Comparison of ENCODE assay signal across 8 cellular contexts in the genomic region with DNA sequence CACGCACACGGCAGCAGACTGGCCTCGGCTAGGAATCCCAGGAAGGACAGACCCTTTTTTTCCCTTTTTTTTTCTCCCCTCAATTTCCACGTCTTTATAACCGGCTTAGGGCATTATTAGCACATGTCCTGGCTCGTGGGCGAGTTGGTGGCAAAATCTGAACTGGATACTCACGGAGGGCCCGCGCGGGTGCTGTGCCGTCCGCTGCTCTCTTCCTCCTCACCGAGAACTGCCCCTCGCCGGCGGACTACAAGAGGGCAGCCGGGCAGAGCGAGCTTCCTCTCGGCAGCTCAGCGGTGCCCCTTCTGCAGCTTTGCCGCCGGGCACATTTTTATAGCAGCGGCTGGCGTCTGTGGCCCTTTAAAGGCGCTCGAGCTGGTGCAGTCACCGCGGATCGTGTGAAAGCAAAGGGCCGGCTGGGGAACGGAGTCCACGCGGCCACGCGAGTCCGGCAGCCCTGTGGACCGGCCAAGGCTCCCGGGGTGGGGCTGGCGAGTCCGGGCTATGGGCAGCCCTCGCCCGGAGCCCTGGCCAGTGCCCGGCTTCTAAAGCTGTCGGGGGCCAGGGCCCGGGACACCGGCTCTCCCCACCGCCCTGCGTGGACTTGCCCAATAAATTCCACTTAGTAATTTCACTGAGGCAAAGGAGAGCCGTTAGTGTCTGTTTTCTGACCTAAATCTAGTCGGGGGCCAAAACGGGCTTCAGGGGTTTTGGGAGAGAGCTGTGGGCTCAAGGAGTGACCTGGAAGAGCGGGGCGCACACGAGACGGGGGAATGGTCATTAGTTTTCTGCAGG. TPM values are rescaled to one million over a fixed set of nuclear protein-coding genes. Genes with fewer than 3 reads are reported as not detected.
A peak's percentile ranks its signal among the peaks of the same experiment; 100 is the strongest.
DNase-seq lines count a peak whose midpoint lies in the region; ATAC-seq and TF ChIP-seq lines count a peak whose summit lies in the region.

No MANE protein-coding gene starts in this region.

- no peak overlapping the region for H3K27ac ChIP-seq in BLaER1

- peak overlapping the region; percentile 78 for H3K4me3 Mint-ChIP-seq in activated T-helper 2 cell treated with anti-CD3 and anti-CD28 coated beads, Interferon-gamma antibody, Interleukin-2, Interleukin-4, amounts not matched to agents 10 μg/mL and 5 μg/mL and 100 μg/mL, durations not matched to agents 14 hours and 24 hours and 36 hours (ENCODE audit: low read depth)
- H3K4me3 Mint-ChIP-seq in naive thymus-derived CD8-positive, alpha-beta T cell, result peak overlapping the region; percentile 80 to 95 (median 88)

- peak overlapping the region; percentile 80 for H3K4me2 ChIP-seq in BLaER1

- peaks cover 18% of the 10 kb centered on the region; the same call in 1 of the 2 replicates for H3K9me3 ChIP-seq in BLaER1

- DNase-seq in NCI-H774 (lab: John Stamatoyannopoulos, UW) (peak; percentile 8), foreskin fibroblast (peak; percentile 63 to 81), ureter (ENCODE audit: low spot score) (peak; percentile 65)
- DNase-seq in activated T-helper 2 cell treated with anti-CD3 and anti-CD28 coated beads, Interferon-gamma antibody, Interleukin-2, Interleukin-4, amounts not matched to agents 10 μg/mL and 5 μg/mL and 100 μg/mL, durations not matched to agents 14 hours and 24 hours and 36 hours (ENCODE audit: low spot score), result no peak
- DNase-seq in naive thymus-derived CD8-positive, alpha-beta T cell, result peak in 5 of 10 donors; percentile 9 to 34 (median 25)

- peaks cover 59% of the 10 kb centered on the region for H3K27me3 Mint-ChIP-seq in activated T-helper 2 cell treated with anti-CD3 and anti-CD28 coated beads, Interferon-gamma antibody, Interleukin-2, Interleukin-4, amounts not matched to agents 10 μg/mL and 5 μg/mL and 100 μg/mL, durations not matched to agents 14 hours and 24 hours and 36 hours (ENCODE audit: low read depth)
- H3K27me3 Mint-ChIP-seq in naive thymus-derived CD8-positive, alpha-beta T cell, result peaks cover 15 to 62% (median 38%) of the 10 kb centered on the region in 5 donors

- H3K4me3 ChIP-seq in BLaER1, result peak overlapping the region; percentile 64
- peak overlapping the region; percentile 40 to 56 for H3K4me3 ChIP-seq in foreskin fibroblast (ENCODE audit: low read depth in 1 of 2, low read length in 2 of 2)

- H3K4me1 Mint-ChIP-seq in activated T-helper 2 cell treated with anti-CD3 and anti-CD28 coated beads, Interferon-gamma antibody, Interleukin-2, Interleukin-4, amounts not matched to agents 10 μg/mL and 5 μg/mL and 100 μg/mL, durations not matched to agents 14 hours and 24 hours and 36 hours (ENCODE audit: low read depth), result peaks cover 14% of the 10 kb centered on the region
- peaks cover 11 to 36% (median 30%) of the 10 kb centered on the region in 4 donors for H3K4me1 Mint-ChIP-seq in naive thymus-derived CD8-positive, alpha-beta T cell

- TF ChIP-seq CTCF in foreskin fibroblast (IDR thresholded peaks at IDR 0.05; ENCODE audit: low read depth, low read length), result no peak

- H3K4me1 ChIP-seq in BLaER1, result peaks cover 7% of the 10 kb centered on the region

- peaks cover 85% of the 10 kb centered on the region for H3K27me3 ChIP-seq in BLaER1

- no peak overlapping the region for H3K27ac Mint-ChIP-seq in activated T-helper 2 cell treated with anti-CD3 and anti-CD28 coated beads, Interferon-gamma antibody, Interleukin-2, Interleukin-4, amounts not matched to agents 10 μg/mL and 5 μg/mL and 100 μg/mL, durations not matched to agents 14 hours and 24 hours and 36 hours
- no peak overlapping the region for H3K27ac Mint-ChIP-seq in naive thymus-derived CD8-positive, alpha-beta T cell

- POLR2A ChIA-PET in naive thymus-derived CD8-positive, alpha-beta T cell (lab: Charles Lee), result interaction anchor here (1.5 kb wide), 1 partner anchor 30 kb away, joined by 7 read pairs; a partner anchor contains a TSS

- peaks cover 53% of the 10 kb centered on the region for H4K20me1 ChIP-seq in BLaER1

- H3K9ac ChIP-seq in BLaER1, result 0 out of 2 replicates have a peak overlapping the region, but pooled peaks have one; percentile 24

- intact Hi-C loops in activated T-helper 2 cell treated with anti-CD3 and anti-CD28 coated beads, Interferon-gamma antibody, Interleukin-2, Interleukin-4, amounts not matched to agents 10 μg/mL and 5 μg/mL and 100 μg/mL, durations not matched to agents 14 hours and 24 hours and 36 hours (cut with micrococcal nuclease), result loop anchor here (5.0 kb wide), 1 partner anchor 35 kb away; no protein-coding TSS in a partner anchor

- ATAC-seq in GM18907 (IDR thresholded peaks at IDR 0.05; ENCODE audit: unreplicated experiment) (peak; percentile 69), HG03439 (IDR thresholded peaks at IDR 0.05; ENCODE audit: unreplicated experiment) (peak; percentile 80)
- ATAC-seq in naive thymus-derived CD8-positive, alpha-beta T cell, result peak; percentile 29 to 46

- no peaks in the 10 kb centered on the region for H3K36me3 ChIP-seq in BLaER1

- H3K36me3 Mint-ChIP-seq in activated T-helper 2 cell treated with anti-CD3 and anti-CD28 coated beads, Interferon-gamma antibody, Interleukin-2, Interleukin-4, amounts not matched to agents 10 μg/mL and 5 μg/mL and 100 μg/mL, durations not matched to agents 14 hours and 24 hours and 36 hours (ENCODE audit: low read depth), result no peaks in the 10 kb centered on the region
- H3K36me3 Mint-ChIP-seq in naive thymus-derived CD8-positive, alpha-beta T cell, result peaks cover 0 to 3% (median 0%) of the 10 kb centered on the region in 3 donors

- H3K9me3 Mint-ChIP-seq in activated T-helper 2 cell treated with anti-CD3 and anti-CD28 coated beads, Interferon-gamma antibody, Interleukin-2, Interleukin-4, amounts not matched to agents 10 μg/mL and 5 μg/mL and 100 μg/mL, durations not matched to agents 14 hours and 24 hours and 36 hours, result no peaks in the 10 kb centered on the region
- H3K9me3 Mint-ChIP-seq in naive thymus-derived CD8-positive, alpha-beta T cell, result peaks cover 0 to 3% (median 0%) of the 10 kb centered on the region in 9 donors

RNA-seq across cellular contexts. Expression of a gene that starts 1.3 kb away (rescaled TPM):
- total RNA-seq in activated T-helper 2 cell treated with anti-CD3 and anti-CD28 coated beads, Interferon-gamma antibody, Interleukin-2, Interleukin-4, amounts not matched to agents 10 μg/mL and 5 μg/mL and 100 μg/mL, durations not matched to agents 14 hours and 24 hours and 36 hours, result not detected in 2 replicates
- total RNA-seq in naive thymus-derived CD8-positive, alpha-beta T cell, result not detected
- not detected for polyA plus RNA-seq in naive thymus-derived CD8-positive, alpha-beta T cell
- not detected for total RNA-seq in ureter

RNA-seq across cellular contexts. Expression of a gene that starts 30.0 kb away (rescaled TPM):
- 1,131 and 1,154 TPM in 2 replicates for total RNA-seq in activated T-helper 2 cell treated with anti-CD3 and anti-CD28 coated beads, Interferon-gamma antibody, Interleukin-2, Interleukin-4, amounts not matched to agents 10 μg/mL and 5 μg/mL and 100 μg/mL, durations not matched to agents 14 hours and 24 hours and 36 hours
- total RNA-seq in naive thymus-derived CD8-positive, alpha-beta T cell, result 1,000 to 10,000 TPM; 1,451 to 1,521 TPM
- polyA plus RNA-seq in naive thymus-derived CD8-positive, alpha-beta T cell, result 1,000 to 10,000 TPM; 1,041 to 1,187 (median 1,156) TPM
- total RNA-seq in ureter, result 1,737 TPM
